1 cellular context compared by ENCODE assay signal in genomic region chr11:106381895-106382294, GRCh38.
TF ChIP-seq lines count a peak whose summit lies in the region.

No MANE protein-coding gene starts in this region.

TF ChIP-seq in GM23338, 12 proteins besides CTCF, POLR2A, EP300 and RAD21 (continued from another document):
- TF ChIP-seq ZNF462 (CRISPR knock-in tag; IDR thresholded peaks at IDR 0.05) (no peak), REST (IDR thresholded peaks at IDR 0.05; ENCODE audit: unreplicated experiment) (no peak), CREB1 (CRISPR knock-in tag; IDR thresholded peaks at IDR 0.05; ENCODE audit: low read depth) (no peak), ETS1 (IDR thresholded peaks at IDR 0.05) (no peak)
TF ChIP-seq in GM23338: peak in this region for 0.
